In the genomic region with DNA sequence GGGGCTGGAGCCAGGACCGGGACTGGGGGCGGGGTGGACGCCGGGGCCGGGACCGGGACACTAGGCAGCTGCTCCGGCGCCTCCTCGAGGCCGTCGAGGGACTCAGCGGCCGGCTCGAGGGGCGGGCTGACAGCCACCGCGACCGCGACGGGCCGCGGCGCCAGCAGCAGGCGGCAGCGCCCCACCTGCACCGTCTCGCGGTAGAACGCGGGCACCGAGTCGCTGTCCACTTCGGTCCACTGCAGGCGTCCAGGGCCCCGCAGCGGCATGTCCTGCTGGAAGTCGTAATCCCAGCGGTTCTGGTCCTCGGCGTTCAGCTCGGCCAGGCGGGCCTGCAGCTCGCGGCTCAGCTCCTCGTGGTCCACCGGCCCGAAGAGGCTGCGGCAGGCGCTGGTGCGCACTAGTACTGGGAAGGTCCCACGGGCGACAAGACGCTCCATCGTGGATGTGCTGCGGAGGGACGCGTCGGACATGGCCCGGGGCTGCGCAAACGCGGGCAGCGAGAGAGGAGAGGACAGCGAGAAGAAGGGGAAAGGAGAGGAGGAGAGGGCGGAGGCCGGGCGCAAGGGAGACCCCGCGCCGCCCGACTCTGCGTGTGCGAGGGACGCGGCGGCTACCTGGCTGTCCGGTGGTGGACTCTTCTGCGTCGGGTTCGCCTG, we compare ENCODE assay signal across 8 cellular contexts. TPM values are rescaled to one million over a fixed set of nuclear protein-coding genes. Genes with fewer than 3 reads are reported as not detected.
DNase-seq lines count a peak whose midpoint lies in the region; ATAC-seq and TF ChIP-seq lines count a peak whose summit lies in the region.

No MANE protein-coding gene starts in this region.

- WGBS in prostate gland = under 1% methylated on average over 66 of the region's 80 CpGs

- H3K36me3 ChIP-seq in adipocyte (ENCODE audit: control insufficient read depth, insufficient read depth, low read length, severe bottlenecking) (no peaks in the 10 kb centered on the region), prostate gland (no peaks in the 10 kb centered on the region)

- H3K27me3 ChIP-seq in adipocyte (replicated peaks; ENCODE audit: control insufficient read depth, insufficient read depth, low read length) = no peaks in the 10 kb centered on the region
- no peaks in the 10 kb centered on the region for H3K27me3 ChIP-seq in prostate gland (replicated peaks; ENCODE audit: insufficient read depth)

- ATAC-seq in left ventricle myocardium superior = peak; percentile 26
- ATAC-seq in HG03095 (IDR thresholded peaks at IDR 0.05; ENCODE audit: unreplicated experiment) = no peak

- H3K4me1 ChIP-seq in adipocyte (ENCODE audit: control insufficient read depth, insufficient read depth, low read length) (peaks cover 18% of the 10 kb centered on the region), prostate gland (replicated peaks) (no peaks in the 10 kb centered on the region)

- H3K9me3 ChIP-seq in adipocyte (ENCODE audit: control insufficient read depth, low read length) (no peaks in the 10 kb centered on the region), prostate gland (no peaks in the 10 kb centered on the region)

- TF ChIP-seq CTCF in prostate gland (IDR thresholded peaks at IDR 0.05) = peak; percentile 3 to 71 (median 48)

- TF ChIP-seq POLR2A in prostate gland (IDR thresholded peaks at IDR 0.05) = no peak

- intact Hi-C loops in left ventricle myocardium superior (cut with micrococcal nuclease) (no loop called here), prostate gland (cut with DNase I) (loop anchor here (1.0 to 10.0 kb wide), 5 partner anchors 59 to 1120 kb away; a partner anchor contains a TSS)

- peak overlapping the region; percentile 86 for H3K4me3 ChIP-seq in adipocyte (ENCODE audit: low read length)
- H3K4me3 ChIP-seq in prostate gland = peak overlapping the region; percentile 81 to 88

- DNase-seq in stimulated activated CD4-positive, alpha-beta T cell treated with anti-CD3 and anti-CD28 coated beads, Interleukin-4, amount 100 ng/mL, for 1 hour = peak; percentile 30
- no peak for DNase-seq in stimulated activated CD4-positive, alpha-beta T cell treated with anti-CD3 and anti-CD28 coated beads, Interleukin-4, amount 100 ng/mL, for 4 hours
- DNase-seq in NCI-H1105 treated with DMSO at 0.1 percent for 48 hours (lab: John Stamatoyannopoulos, UW) = peak; percentile 34
- peak; percentile 81 for DNase-seq in adipocyte (ENCODE audit: low read depth)
- DNase-seq in left ventricle myocardium superior = peak; percentile 79
- peak; percentile 58 for DNase-seq in prostate gland (ENCODE audit: low spot score)
- DNase-seq in NCI-H2107 (lab: John Stamatoyannopoulos, UW) = no peak

- peak overlapping the region; percentile 88 to 89 for H3K27ac ChIP-seq in prostate gland

- H3K9ac ChIP-seq in adipocyte (ENCODE audit: low read length) = peak overlapping the region; percentile 83

RNA-seq across cellular contexts. Expression of a gene that starts 0.4 kb away (rescaled TPM):
- total RNA-seq in left ventricle myocardium superior (42.0 TPM), prostate gland (10 to 100 TPM; 36.5 to 42.7 TPM)

RNA-seq across cellular contexts. Expression of a gene that starts 44.1 kb away (rescaled TPM):
- total RNA-seq in left ventricle myocardium superior (0.99 TPM), prostate gland (10 to 100 TPM; 12.4 to 20.4 TPM)

Comparison
In these comparisons a context has a peak if more than half of its experiments do, and no peak if none do; other contexts are left out.
1. DNase-seq: peak in stimulated activated CD4-positive, alpha-beta T cell treated with anti-CD3 and anti-CD28 coated beads, Interleukin-4, amount 100 ng/mL, for 1 hour (single experiment), NCI-H1105 treated with DMSO at 0.1 percent for 48 hours (single experiment), adipocyte (single experiment), left ventricle myocardium superior (single experiment) and prostate gland (single experiment); none in stimulated activated CD4-positive, alpha-beta T cell treated with anti-CD3 and anti-CD28 coated beads, Interleukin-4, amount 100 ng/mL, for 4 hours (0 of 2) and NCI-H2107 (single experiment).